ENCODE assay signal across 28 cellular contexts in the genomic region with DNA sequence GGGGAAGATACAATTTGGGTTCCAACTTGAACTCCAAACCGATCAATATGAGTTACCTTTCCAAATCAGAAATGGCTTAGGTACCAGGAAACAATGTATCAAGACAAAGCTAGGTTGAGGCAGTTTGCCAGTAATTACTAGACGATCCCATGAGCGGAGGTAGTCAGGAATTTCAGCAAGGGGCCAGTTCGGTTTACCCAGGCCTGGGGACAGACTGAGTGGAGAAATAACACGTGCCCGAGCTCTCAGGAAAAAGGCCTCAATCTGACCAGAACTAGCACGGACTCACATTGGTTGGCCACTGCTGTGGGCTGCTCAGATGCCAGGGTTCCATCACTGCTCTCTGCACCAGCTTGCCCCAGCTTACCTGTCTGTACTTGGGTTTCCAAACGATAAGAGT. TPM values are rescaled to one million over a fixed set of nuclear protein-coding genes. Genes with fewer than 3 reads are reported as not detected.
DNase-seq lines count a peak whose midpoint lies in the region; FAIRE-seq and TF ChIP-seq lines count a peak whose summit lies in the region.
"Had no signal": no experiment of that assay in that cellular context is flagged by ENCODE, and none has a peak within 500 bp of the region (broad histone marks: within the 10 kb centered on the region; RNA-seq: fewer than 3 reads in every experiment).

No MANE protein-coding gene starts in this region.

- no peak overlapping the region for H2AFZ ChIP-seq in SU-DHL-6 (ENCODE audit: low read depth, low read length, severe bottlenecking)

- TF ChIP-seq POLR2A in tibial nerve (IDR thresholded peaks at IDR 0.05): no peak

- no peak for DNase-seq in epithelial cell of prostate (ENCODE audit: low read depth, low spot score)
- DNase-seq in nephron progenitor cell: no peak
- DNase-seq in NCI-H1048 (lab: John Stamatoyannopoulos, UW): no peak
- no peak for DNase-seq in tibial nerve (ENCODE audit: low spot score in 2 of 2)
- DNase-seq in amygdala (lab: John Stamatoyannopoulos, UW): no peak
- no peak for DNase-seq in GM19239 (ENCODE audit: insufficient read length, low spot score)
- DNase-seq: activated CD4-positive, alpha-beta memory T cell treated with anti-CD3 and anti-CD28 coated beads for 36 hours; activated CD4-positive, CD25-positive, alpha-beta regulatory T cell treated with anti-CD3 and anti-CD28 coated beads, Interleukin-2, amount 50 U/mL, for 72 hours; activated CD8-positive, alpha-beta memory T cell treated with anti-CD3 and anti-CD28 coated beads, Interleukin-2, amount 50 U/mL, for 48 hours; CD8-positive, alpha-beta T cell; EL; GOT3; lower lobe of right lung; MV-4-11; NCI-H510A treated with DMSO at 0.1 percent for 48 hours; Peyer's patch; psoas muscle; stimulated activated CD4-positive, alpha-beta T cell treated with anti-CD3 and anti-CD28 coated beads, Interleukin-15, amount 100 ng/mL, for 24 hours; stimulated activated naive B cell treated with anti-CD40 and anti-IgM and Interleukin-4, amounts not matched to agents 10 μg/mL and 1 μg/mL and 100 μg/mL, for 72 hours; T-cell had no signal

- no peaks in the 10 kb centered on the region for H3K27me3 Mint-ChIP-seq in nephron progenitor cell (ENCODE audit: low read depth, poor library complexity)
- H3K27me3 Mint-ChIP-seq: activated CD4-positive, alpha-beta memory T cell treated with anti-CD3 and anti-CD28 coated beads for 36 hours; activated T-helper 17 cell treated with anti-CD3 and anti-CD28 coated beads, Interleukin-2, amount 50 U/mL, for 72 hours; stimulated activated naive B cell treated with anti-CD40 and anti-IgM and Interleukin-4, amounts not matched to agents 10 μg/mL and 1 μg/mL and 100 μg/mL, for 72 hours; T-cell had no signal

- H3K9me3 ChIP-seq in SU-DHL-6 (ENCODE audit: insufficient read depth, low read length) (no peaks in the 10 kb centered on the region), tibial nerve (no peaks in the 10 kb centered on the region)
- H3K9me3 ChIP-seq: ascending aorta, lower lobe of right lung, Peyer's patch, psoas muscle, SJSA1, suprapubic skin had no signal

- H3K4me1 ChIP-seq in tibial nerve: peaks cover 0 to 67% (median 6%) of the 10 kb centered on the region in 4 donors
- H3K4me1 ChIP-seq: ascending aorta, SJSA1 had no signal

- H3K4me1 Mint-ChIP-seq in nephron progenitor cell: peaks cover 57% of the 10 kb centered on the region

- peak overlapping the region; percentile 15; the same call in 1 of the 2 replicates for H3K27ac ChIP-seq in C4-2B
- peak overlapping the region; percentile 73 for H3K27ac ChIP-seq in SU-DHL-6 (ENCODE audit: low read depth, low read length)
- H3K27ac ChIP-seq in epithelial cell of prostate: peak overlapping the region; percentile 48
- no peak overlapping the region for H3K27ac ChIP-seq in tibial nerve
- H3K27ac ChIP-seq: ascending aorta, lower lobe of right lung, Peyer's patch, psoas muscle, SJSA1, suprapubic skin had no signal

- TF ChIP-seq EP300 in tibial nerve (IDR thresholded peaks at IDR 0.05): no peak

- peaks cover 4% of the 10 kb centered on the region for H3K36me3 Mint-ChIP-seq in nephron progenitor cell (ENCODE audit: low read depth)
- H3K36me3 Mint-ChIP-seq: activated CD4-positive, alpha-beta memory T cell treated with anti-CD3 and anti-CD28 coated beads for 36 hours had no signal

- TF ChIP-seq CTCF in C4-2B (conservative IDR thresholded peaks at IDR 0.05) (no peak), SU-DHL-6 (IDR thresholded peaks at IDR 0.05; ENCODE audit: insufficient read depth, low read length, poor library complexity, severe bottlenecking) (no peak), nephron progenitor cell (IDR thresholded peaks at IDR 0.05) (no peak), tibial nerve (IDR thresholded peaks at IDR 0.05) (no peak)

- no peaks in the 10 kb centered on the region for H3K9me3 Mint-ChIP-seq in nephron progenitor cell
- H3K9me3 Mint-ChIP-seq: activated CD4-positive, alpha-beta memory T cell treated with anti-CD3 and anti-CD28 coated beads for 36 hours; activated naive CD4-positive, alpha-beta T cell treated with anti-CD3 and anti-CD28 coated beads, Interleukin-2, amount 50 U/mL, for 72 hours; activated T-helper 17 cell treated with anti-CD3 and anti-CD28 coated beads, Interleukin-2, amount 50 U/mL, for 72 hours; CD8-positive, alpha-beta T cell; stimulated activated naive B cell treated with anti-CD40 and anti-IgM and Interleukin-4, amounts not matched to agents 10 μg/mL and 1 μg/mL and 100 μg/mL, for 72 hours; T-cell had no signal

- H3K4me2 ChIP-seq in SU-DHL-6 (ENCODE audit: low read depth, low read length, poor library complexity, severe bottlenecking): peak overlapping the region; percentile 64

- FAIRE-seq in GM19239 (lab: Jason Lieb, UNC): no peak
- FAIRE-seq: GM12892 had no signal

- peak overlapping the region; percentile 11; the same call in 1 of the 2 replicates for H3K9ac ChIP-seq in SU-DHL-6 (ENCODE audit: low read length)

- H3K36me3 ChIP-seq in SU-DHL-6 (ENCODE audit: low read length) (peaks cover 9% of the 10 kb centered on the region; the same call in 1 of the 2 replicates), tibial nerve (no peaks in the 10 kb centered on the region)
- H3K36me3 ChIP-seq: ascending aorta, lower lobe of right lung, Peyer's patch, suprapubic skin had no signal

- 76 to 81% methylated on average over 8 of the region's 8 CpGs for WGBS in tibial nerve, 2 donors

- peaks cover 10% of the 10 kb centered on the region; the same call in 1 of the 2 replicates for H4K20me1 ChIP-seq in SU-DHL-6 (ENCODE audit: low read depth, low read length)

- no peaks in the 10 kb centered on the region for H3K9me2 ChIP-seq in SU-DHL-6 (replicated peaks; ENCODE audit: insufficient read depth, low read length)

- H3K27me3 ChIP-seq in SU-DHL-6 (ENCODE audit: low read length): no peaks in the 10 kb centered on the region
- H3K27me3 ChIP-seq in tibial nerve: no peaks in the 10 kb centered on the region
- H3K27me3 ChIP-seq: ascending aorta, Peyer's patch, SJSA1, suprapubic skin had no signal

- peaks cover 98% of the 10 kb centered on the region for H3K79me2 ChIP-seq in SU-DHL-6 (ENCODE audit: insufficient read depth, low read length)

- H3K4me3 Mint-ChIP-seq in nephron progenitor cell: no peak overlapping the region
- H3K4me3 Mint-ChIP-seq: activated CD4-positive, alpha-beta memory T cell treated with anti-CD3 and anti-CD28 coated beads for 36 hours; activated T-helper 17 cell treated with anti-CD3 and anti-CD28 coated beads, Interleukin-2, amount 50 U/mL, for 72 hours; CD8-positive, alpha-beta T cell; stimulated activated naive B cell treated with anti-CD40 and anti-IgM and Interleukin-4, amounts not matched to agents 10 μg/mL and 1 μg/mL and 100 μg/mL, for 72 hours had no signal

- H3K4me3 ChIP-seq in SU-DHL-6 (ENCODE audit: insufficient read depth, low read length, poor library complexity, severe bottlenecking) (no peak overlapping the region), tibial nerve (no peak overlapping the region)
- H3K4me3 ChIP-seq: ascending aorta, lower lobe of right lung, Peyer's patch, psoas muscle, SJSA1, suprapubic skin had no signal

- peak overlapping the region; percentile 91 for H3K27ac Mint-ChIP-seq in nephron progenitor cell
- H3K27ac Mint-ChIP-seq: activated CD4-positive, alpha-beta memory T cell treated with anti-CD3 and anti-CD28 coated beads for 36 hours; activated naive CD4-positive, alpha-beta T cell treated with anti-CD3 and anti-CD28 coated beads, Interleukin-2, amount 50 U/mL, for 72 hours; CD8-positive, alpha-beta T cell had no signal

- peaks cover 50% of the 10 kb centered on the region for H3F3A ChIP-seq in SU-DHL-6 (ENCODE audit: insufficient read depth)

RNA-seq across cellular contexts. Expression of a gene that starts 15.3 kb away (rescaled TPM):
- 10 to 100 TPM; 60.9 to 90.6 (median 72.5) TPM for total RNA-seq in tibial nerve

Comparison
In these comparisons a context has a peak if more than half of its experiments do, and no peak if none do; other contexts are left out.
1. H3K27ac ChIP-seq: peak in C4-2B (single experiment), SU-DHL-6 (single experiment) and epithelial cell of prostate (single experiment); none in tibial nerve (0 of 4).